Comparison of ENCODE assay signal across 8 cellular contexts in genomic region chr5:669111-669841, GRCh38. TPM values are rescaled to one million over a fixed set of nuclear protein-coding genes. Genes with fewer than 3 reads are reported as not detected.
DNase-seq lines count a peak whose midpoint lies in the region; ATAC-seq and TF ChIP-seq lines count a peak whose summit lies in the region.

No MANE protein-coding gene starts in this region.

- H3K4me3 Mint-ChIP-seq in HFFc6, result no peak overlapping the region

- peaks cover 18% of the 10 kb centered on the region for H3K27me3 ChIP-seq in AG04450 (ENCODE audit: control insufficient read depth, insufficient read depth, low read length)

- peaks cover 5% of the 10 kb centered on the region; the same call in 1 of the 2 replicates for H3K36me3 Mint-ChIP-seq in HFFc6 (ENCODE audit: low read depth)

- ATAC-seq in GM21447 (IDR thresholded peaks at IDR 0.05; ENCODE audit: unreplicated experiment) (no peak), GM21529 (IDR thresholded peaks at IDR 0.05; ENCODE audit: unreplicated experiment) (no peak), GM19035 (IDR thresholded peaks at IDR 0.05; ENCODE audit: unreplicated experiment) (no peak)

- CTCF ChIA-PET in AG04450 (lab: Charles Lee), result interaction anchor here (4.4 kb wide), 1 partner anchor 233 kb away, joined by 72 read pairs; no protein-coding TSS in a partner anchor

- H3K27ac Mint-ChIP-seq in HFFc6, result no peak overlapping the region

- H3K4me3 ChIP-seq in AG04450 (ENCODE audit: low read depth, low read length), result no peak overlapping the region

- POLR2A ChIA-PET in AG04450 (lab: Yijun Ruan, JAX), result no interaction called here

- H3K4me1 Mint-ChIP-seq in HFFc6 (ENCODE audit: low read depth), result peaks cover 9% of the 10 kb centered on the region

- H3K9me3 Mint-ChIP-seq in HFFc6, result no peaks in the 10 kb centered on the region

- peaks cover 3% of the 10 kb centered on the region for H3K27me3 Mint-ChIP-seq in HFFc6 (ENCODE audit: insufficient read depth)

- peak; percentile 56 for TF ChIP-seq CTCF in AG04450 (IDR thresholded peaks at IDR 0.05; ENCODE audit: low read depth, low read length)
- TF ChIP-seq CTCF in HFFc6 (IDR thresholded peaks at IDR 0.05), result peak; percentile 86

- DNase-seq in AG04450 (ENCODE audit: low read depth, low spot score), result no peak
- no peak for DNase-seq in HFFc6
- DNase-seq in activated T-helper 1 cell treated with Interleukin-2 at 50 U/mL for 16 hours (ENCODE audit: low read depth), result peak; percentile 26
- DNase-seq in globus pallidus (ENCODE audit: low spot score), result peak; percentile 99
- peak; percentile 98 for DNase-seq in putamen (ENCODE audit: low spot score)

- no peak overlapping the region for H3K27ac ChIP-seq in AG04450 (ENCODE audit: low read depth, low read length)

- H3K9me3 ChIP-seq in AG04450 (ENCODE audit: control insufficient read depth, insufficient read depth, low read length), result no peaks in the 10 kb centered on the region; the same call in 1 of the 2 replicates

RNA-seq across cellular contexts. Expression of gene TPPP, which starts 23.9 kb away (rescaled TPM):
- 0.05 and 0.06 TPM in 2 replicates for polyA plus RNA-seq in AG04450 (2011; rRNA removed)
- 0.04 and 0.05 TPM in 2 replicates for polyA minus RNA-seq in AG04450 (2011; rRNA and poly(A)+ RNA removed)
- under 1 TPM; 0.19 to 0.43 (median 0.30) TPM for total RNA-seq in HFFc6 (2021; fragmentation: NEBNext Ultra II Directional; extraction: Animal tissue kit (Norgen Biotek cat#: 25700))

RNA-seq across cellular contexts. Expression of gene CEP72, which starts 57.1 kb away (rescaled TPM):
- 0.66 and 0.91 TPM in 2 replicates for polyA plus RNA-seq in AG04450 (2011; rRNA removed)
- polyA minus RNA-seq in AG04450 (2011; rRNA and poly(A)+ RNA removed), result 6.2 and 6.3 TPM in 2 replicates
- 1 to 10 TPM; 2.9 to 5.0 (median 4.0) TPM for total RNA-seq in HFFc6 (2021; fragmentation: NEBNext Ultra II Directional; extraction: Animal tissue kit (Norgen Biotek cat#: 25700))

Comparison
In these comparisons a context has a peak if more than half of its experiments do, and no peak if none do; other contexts are left out.
1. DNase-seq: peak in activated T-helper 1 cell treated with Interleukin-2 at 50 U/mL for 16 hours (single experiment), globus pallidus (single experiment) and putamen (single experiment); none in AG04450 (single experiment) and HFFc6 (single experiment).